ENCODE assay signal across 1 cellular context in the genomic region with DNA sequence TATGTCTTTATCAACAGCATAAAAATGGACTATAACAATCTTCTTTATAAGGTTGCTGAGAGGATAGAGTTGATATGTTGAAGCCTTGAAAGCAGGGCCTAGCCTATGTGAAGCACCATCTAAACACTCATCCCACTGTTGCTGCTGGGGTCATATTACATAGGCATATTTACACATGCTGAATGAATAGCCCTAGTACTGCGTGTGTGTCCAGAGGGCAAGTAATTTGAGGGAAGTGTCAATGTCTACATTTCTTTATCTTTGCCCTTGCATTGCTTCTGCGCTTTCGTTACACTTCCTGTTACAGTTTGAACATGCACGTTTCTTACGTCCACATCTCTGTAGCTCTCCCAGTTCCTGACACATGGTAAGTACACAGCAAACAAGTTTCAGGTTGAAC.
TF ChIP-seq lines count a peak whose summit lies in the region.

No MANE protein-coding gene starts in this region.

TF ChIP-seq in HepG2, 621 proteins besides CTCF, POLR2A, EP300 and RAD21 (continued from another document and continues in another):
- TF ChIP-seq KDM6A (CRISPR knock-in tag; IDR thresholded peaks at IDR 0.05; ENCODE audit: low read depth) (0 out of 2 replicates have a peak, but pooled peaks have one; percentile 29), FOXP1 (IDR thresholded peaks at IDR 0.05) (no peak), FOXP1 (CRISPR knock-in tag; IDR thresholded peaks at IDR 0.05) (peak; percentile 87), ZNF7 (CRISPR knock-in tag; IDR thresholded peaks at IDR 0.05) (no peak), ARID2 (CRISPR knock-in tag; IDR thresholded peaks at IDR 0.05; ENCODE audit: borderline replicate concordance) (no peak), NCOR1 (IDR thresholded peaks at IDR 0.05; ENCODE audit: borderline replicate concordance, low read length) (no peak), SRY (CRISPR knock-in tag; IDR thresholded peaks at IDR 0.05) (no peak), ZNF841 (CRISPR knock-in tag; IDR thresholded peaks at IDR 0.05; ENCODE audit: borderline replicate concordance) (no peak), NCOA5 (CRISPR knock-in tag; IDR thresholded peaks at IDR 0.05) (no peak), ZFP62 (CRISPR knock-in tag; IDR thresholded peaks at IDR 0.05) (no peak), NBN (conservative IDR thresholded peaks at IDR 0.05) (no peak), NR2F1 (CRISPR knock-in tag; IDR thresholded peaks at IDR 0.05) (peak; percentile 56 to 67; a peak in 2 of 4 replicates), FOSL2 (CRISPR knock-in tag; IDR thresholded peaks at IDR 0.05) (peak; percentile 48; the same call in 1 of the 2 replicates), HMG20A (CRISPR knock-in tag; IDR thresholded peaks at IDR 0.05; ENCODE audit: borderline replicate concordance) (peak; percentile 83), ZNF121 (CRISPR knock-in tag; IDR thresholded peaks at IDR 0.05) (no peak), CEBPB (IDR thresholded peaks at IDR 0.05; ENCODE audit: borderline replicate concordance, low read depth, low read length) (no peak), KLF9 (CRISPR knock-in tag; IDR thresholded peaks at IDR 0.05; ENCODE audit: low read depth) (no peak), MAF1 (CRISPR knock-in tag; IDR thresholded peaks at IDR 0.05; ENCODE audit: borderline replicate concordance) (no peak), IRX3 (CRISPR knock-in tag; IDR thresholded peaks at IDR 0.05; ENCODE audit: borderline replicate concordance, low read depth) (no peak), ZBTB38 (CRISPR knock-in tag; IDR thresholded peaks at IDR 0.05) (no peak), CCAR2 (optimal IDR thresholded peaks at IDR 0.05; ENCODE audit: low read depth, low read length) (no peak), CBX5 (CRISPR knock-in tag; IDR thresholded peaks at IDR 0.05; ENCODE audit: borderline replicate concordance) (no peak), PAF1 (CRISPR knock-in tag; IDR thresholded peaks at IDR 0.05) (no peak), ESRRA (CRISPR knock-in tag; IDR thresholded peaks at IDR 0.05; ENCODE audit: low read depth) (peak; percentile 29; the same call in 1 of the 2 replicates), SP2 (CRISPR knock-in tag; IDR thresholded peaks at IDR 0.05) (no peak), SP140L (CRISPR knock-in tag; IDR thresholded peaks at IDR 0.05; ENCODE audit: borderline replicate concordance) (no peak), SP5 (CRISPR knock-in tag; IDR thresholded peaks at IDR 0.05; ENCODE audit: borderline replicate concordance, low read depth) (no peak), ZFAT (CRISPR knock-in tag; conservative IDR thresholded peaks at IDR 0.05) (no peak), SSRP1 (CRISPR knock-in tag; IDR thresholded peaks at IDR 0.05) (no peak), ZNF780A (CRISPR knock-in tag; IDR thresholded peaks at IDR 0.05) (no peak), POLR2G (IDR thresholded peaks at IDR 0.05; ENCODE audit: low read depth, low read length) (no peak), KDM5B (CRISPR knock-in tag; IDR thresholded peaks at IDR 0.05; ENCODE audit: borderline replicate concordance) (no peak), ZSCAN25 (CRISPR knock-in tag; IDR thresholded peaks at IDR 0.05) (no peak), ZNF292 (CRISPR knock-in tag; IDR thresholded peaks at IDR 0.05; ENCODE audit: borderline replicate concordance, low read depth) (peak; percentile 75; the same call in 1 of the 2 replicates), MED13 (CRISPR knock-in tag; IDR thresholded peaks at IDR 0.05) (no peak), ZNF549 (CRISPR knock-in tag; IDR thresholded peaks at IDR 0.05) (no peak), ZMAT3 (CRISPR knock-in tag; conservative IDR thresholded peaks at IDR 0.05) (no peak), TSC22D2 (CRISPR knock-in tag; IDR thresholded peaks at IDR 0.05; ENCODE audit: borderline replicate concordance) (no peak), ZNF672 (CRISPR knock-in tag; IDR thresholded peaks at IDR 0.05) (no peak), ZNF234 (CRISPR knock-in tag; conservative IDR thresholded peaks at IDR 0.05) (no peak), ZNF329 (CRISPR knock-in tag; IDR thresholded peaks at IDR 0.05; ENCODE audit: low read depth) (no peak), ZBTB21 (CRISPR knock-in tag; IDR thresholded peaks at IDR 0.05) (peak; percentile 56; the same call in 1 of the 2 replicates), TARDBP (CRISPR knock-in tag; IDR thresholded peaks at IDR 0.05) (peak; percentile 41; the same call in 1 of the 2 replicates), ZNF569 (CRISPR knock-in tag; IDR thresholded peaks at IDR 0.05; ENCODE audit: borderline replicate concordance) (no peak)
- TF ChIP-seq, protein P1, sequence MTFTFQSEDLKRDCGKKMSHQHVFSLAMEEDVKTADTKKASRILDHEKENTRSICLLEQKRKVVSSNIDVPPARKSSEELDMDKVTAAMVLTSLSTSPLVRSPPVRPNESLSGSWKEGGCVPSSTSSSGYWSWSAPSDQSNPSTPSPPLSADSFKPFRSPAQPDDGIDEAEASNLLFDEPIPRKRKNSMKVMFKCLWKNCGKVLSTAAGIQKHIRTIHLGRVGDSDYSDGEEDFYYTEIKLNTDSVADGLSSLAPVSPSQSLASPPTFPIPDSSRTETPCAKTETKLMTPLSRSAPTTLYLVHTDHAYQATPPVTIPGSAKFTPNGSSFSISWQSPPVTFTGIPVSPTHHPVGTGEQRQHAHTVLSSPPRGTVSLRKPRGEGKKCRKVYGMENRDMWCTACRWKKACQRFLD (CRISPR knock-in tag; IDR thresholded peaks at IDR 0.05; ENCODE audit: borderline replicate concordance): no peak
- TF ChIP-seq, protein P2, sequence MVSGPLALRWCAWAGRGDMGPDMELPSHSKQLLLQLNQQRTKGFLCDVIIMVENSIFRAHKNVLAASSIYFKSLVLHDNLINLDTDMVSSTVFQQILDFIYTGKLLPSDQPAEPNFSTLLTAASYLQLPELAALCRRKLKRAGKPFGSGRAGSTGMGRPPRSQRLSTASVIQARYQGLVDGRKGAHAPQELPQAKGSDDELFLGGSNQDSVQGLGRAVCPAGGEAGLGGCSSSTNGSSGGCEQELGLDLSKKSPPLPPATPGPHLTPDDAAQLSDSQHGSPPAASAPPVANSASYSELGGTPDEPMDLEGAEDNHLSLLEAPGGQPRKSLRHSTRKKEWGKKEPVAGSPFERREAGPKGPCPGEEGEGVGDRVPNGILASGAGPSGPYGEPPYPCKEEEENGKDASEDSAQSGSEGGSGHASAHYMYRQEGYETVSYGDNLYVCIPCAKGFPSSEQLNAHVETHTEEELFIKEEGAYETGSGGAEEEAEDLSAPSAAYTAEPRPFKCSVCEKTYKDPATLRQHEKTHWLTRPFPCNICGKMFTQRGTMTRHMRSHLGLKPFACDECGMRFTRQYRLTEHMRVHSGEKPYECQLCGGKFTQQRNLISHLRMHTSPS (CRISPR knock-in tag; IDR thresholded peaks at IDR 0.05; ENCODE audit: low read depth): no peak
- TF ChIP-seq, protein P3, sequence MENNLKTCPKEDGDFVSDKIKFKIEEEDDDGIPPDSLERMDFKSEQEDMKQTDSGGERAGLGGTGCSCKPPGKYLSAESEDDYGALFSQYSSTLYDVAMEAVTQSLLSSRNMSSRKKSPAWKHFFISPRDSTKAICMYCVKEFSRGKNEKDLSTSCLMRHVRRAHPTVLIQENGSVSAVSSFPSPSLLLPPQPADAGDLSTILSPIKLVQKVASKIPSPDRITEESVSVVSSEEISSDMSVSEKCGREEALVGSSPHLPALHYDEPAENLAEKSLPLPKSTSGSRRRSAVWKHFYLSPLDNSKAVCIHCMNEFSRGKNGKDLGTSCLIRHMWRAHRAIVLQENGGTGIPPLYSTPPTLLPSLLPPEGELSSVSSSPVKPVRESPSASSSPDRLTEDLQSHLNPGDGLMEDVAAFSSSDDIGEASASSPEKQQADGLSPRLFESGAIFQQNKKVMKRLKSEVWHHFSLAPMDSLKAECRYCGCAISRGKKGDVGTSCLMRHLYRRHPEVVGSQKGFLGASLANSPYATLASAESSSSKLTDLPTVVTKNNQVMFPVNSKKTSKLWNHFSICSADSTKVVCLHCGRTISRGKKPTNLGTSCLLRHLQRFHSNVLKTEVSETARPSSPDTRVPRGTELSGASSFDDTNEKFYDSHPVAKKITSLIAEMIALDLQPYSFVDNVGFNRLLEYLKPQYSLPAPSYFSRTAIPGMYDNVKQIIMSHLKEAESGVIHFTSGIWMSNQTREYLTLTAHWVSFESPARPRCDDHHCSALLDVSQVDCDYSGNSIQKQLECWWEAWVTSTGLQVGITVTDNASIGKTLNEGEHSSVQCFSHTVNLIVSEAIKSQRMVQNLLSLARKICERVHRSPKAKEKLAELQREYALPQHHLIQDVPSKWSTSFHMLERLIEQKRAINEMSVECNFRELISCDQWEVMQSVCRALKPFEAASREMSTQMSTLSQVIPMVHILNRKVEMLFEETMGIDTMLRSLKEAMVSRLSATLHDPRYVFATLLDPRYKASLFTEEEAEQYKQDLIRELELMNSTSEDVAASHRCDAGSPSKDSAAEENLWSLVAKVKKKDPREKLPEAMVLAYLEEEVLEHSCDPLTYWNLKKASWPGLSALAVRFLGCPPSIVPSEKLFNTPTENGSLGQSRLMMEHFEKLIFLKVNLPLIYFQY (CRISPR knock-in tag; IDR thresholded peaks at IDR 0.05; ENCODE audit: borderline replicate concordance): no peak
- TF ChIP-seq, protein P4, sequence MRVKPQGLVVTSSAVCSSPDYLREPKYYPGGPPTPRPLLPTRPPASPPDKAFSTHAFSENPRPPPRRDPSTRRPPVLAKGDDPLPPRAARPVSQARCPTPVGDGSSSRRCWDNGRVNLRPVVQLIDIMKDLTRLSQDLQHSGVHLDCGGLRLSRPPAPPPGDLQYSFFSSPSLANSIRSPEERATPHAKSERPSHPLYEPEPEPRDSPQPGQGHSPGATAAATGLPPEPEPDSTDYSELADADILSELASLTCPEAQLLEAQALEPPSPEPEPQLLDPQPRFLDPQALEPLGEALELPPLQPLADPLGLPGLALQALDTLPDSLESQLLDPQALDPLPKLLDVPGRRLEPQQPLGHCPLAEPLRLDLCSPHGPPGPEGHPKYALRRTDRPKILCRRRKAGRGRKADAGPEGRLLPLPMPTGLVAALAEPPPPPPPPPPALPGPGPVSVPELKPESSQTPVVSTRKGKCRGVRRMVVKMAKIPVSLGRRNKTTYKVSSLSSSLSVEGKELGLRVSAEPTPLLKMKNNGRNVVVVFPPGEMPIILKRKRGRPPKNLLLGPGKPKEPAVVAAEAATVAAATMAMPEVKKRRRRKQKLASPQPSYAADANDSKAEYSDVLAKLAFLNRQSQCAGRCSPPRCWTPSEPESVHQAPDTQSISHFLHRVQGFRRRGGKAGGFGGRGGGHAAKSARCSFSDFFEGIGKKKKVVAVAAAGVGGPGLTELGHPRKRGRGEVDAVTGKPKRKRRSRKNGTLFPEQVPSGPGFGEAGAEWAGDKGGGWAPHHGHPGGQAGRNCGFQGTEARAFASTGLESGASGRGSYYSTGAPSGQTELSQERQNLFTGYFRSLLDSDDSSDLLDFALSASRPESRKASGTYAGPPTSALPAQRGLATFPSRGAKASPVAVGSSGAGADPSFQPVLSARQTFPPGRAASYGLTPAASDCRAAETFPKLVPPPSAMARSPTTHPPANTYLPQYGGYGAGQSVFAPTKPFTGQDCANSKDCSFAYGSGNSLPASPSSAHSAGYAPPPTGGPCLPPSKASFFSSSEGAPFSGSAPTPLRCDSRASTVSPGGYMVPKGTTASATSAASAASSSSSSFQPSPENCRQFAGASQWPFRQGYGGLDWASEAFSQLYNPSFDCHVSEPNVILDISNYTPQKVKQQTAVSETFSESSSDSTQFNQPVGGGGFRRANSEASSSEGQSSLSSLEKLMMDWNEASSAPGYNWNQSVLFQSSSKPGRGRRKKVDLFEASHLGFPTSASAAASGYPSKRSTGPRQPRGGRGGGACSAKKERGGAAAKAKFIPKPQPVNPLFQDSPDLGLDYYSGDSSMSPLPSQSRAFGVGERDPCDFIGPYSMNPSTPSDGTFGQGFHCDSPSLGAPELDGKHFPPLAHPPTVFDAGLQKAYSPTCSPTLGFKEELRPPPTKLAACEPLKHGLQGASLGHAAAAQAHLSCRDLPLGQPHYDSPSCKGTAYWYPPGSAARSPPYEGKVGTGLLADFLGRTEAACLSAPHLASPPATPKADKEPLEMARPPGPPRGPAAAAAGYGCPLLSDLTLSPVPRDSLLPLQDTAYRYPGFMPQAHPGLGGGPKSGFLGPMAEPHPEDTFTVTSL (CRISPR knock-in tag; IDR thresholded peaks at IDR 0.05; ENCODE audit: borderline replicate concordance): peak; percentile 88
- TF ChIP-seq, protein P5, sequence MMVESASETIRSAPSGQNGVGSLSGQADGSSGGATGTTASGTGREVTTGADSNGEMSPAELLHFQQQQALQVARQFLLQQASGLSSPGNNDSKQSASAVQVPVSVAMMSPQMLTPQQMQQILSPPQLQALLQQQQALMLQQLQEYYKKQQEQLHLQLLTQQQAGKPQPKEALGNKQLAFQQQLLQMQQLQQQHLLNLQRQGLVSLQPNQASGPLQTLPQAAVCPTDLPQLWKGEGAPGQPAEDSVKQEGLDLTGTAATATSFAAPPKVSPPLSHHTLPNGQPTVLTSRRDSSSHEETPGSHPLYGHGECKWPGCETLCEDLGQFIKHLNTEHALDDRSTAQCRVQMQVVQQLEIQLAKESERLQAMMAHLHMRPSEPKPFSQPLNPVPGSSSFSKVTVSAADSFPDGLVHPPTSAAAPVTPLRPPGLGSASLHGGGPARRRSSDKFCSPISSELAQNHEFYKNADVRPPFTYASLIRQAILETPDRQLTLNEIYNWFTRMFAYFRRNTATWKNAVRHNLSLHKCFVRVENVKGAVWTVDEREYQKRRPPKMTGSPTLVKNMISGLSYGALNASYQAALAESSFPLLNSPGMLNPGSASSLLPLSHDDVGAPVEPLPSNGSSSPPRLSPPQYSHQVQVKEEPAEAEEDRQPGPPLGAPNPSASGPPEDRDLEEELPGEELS (CRISPR knock-in tag; IDR thresholded peaks at IDR 0.05): peak; percentile 79
- TF ChIP-seq, protein P6, sequence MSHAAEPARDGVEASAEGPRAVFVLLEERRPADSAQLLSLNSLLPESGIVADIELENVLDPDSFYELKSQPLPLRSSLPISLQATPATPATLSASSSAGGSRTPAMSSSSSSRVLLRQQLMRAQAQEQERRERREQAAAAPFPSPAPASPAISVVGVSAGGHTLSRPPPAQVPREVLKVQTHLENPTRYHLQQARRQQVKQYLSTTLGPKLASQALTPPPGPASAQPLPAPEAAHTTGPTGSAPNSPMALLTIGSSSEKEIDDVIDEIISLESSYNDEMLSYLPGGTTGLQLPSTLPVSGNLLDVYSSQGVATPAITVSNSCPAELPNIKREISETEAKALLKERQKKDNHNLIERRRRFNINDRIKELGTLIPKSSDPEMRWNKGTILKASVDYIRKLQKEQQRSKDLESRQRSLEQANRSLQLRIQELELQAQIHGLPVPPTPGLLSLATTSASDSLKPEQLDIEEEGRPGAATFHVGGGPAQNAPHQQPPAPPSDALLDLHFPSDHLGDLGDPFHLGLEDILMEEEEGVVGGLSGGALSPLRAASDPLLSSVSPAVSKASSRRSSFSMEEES (CRISPR knock-in tag; IDR thresholded peaks at IDR 0.05): 0 out of 2 replicates have a peak, but pooled peaks have one; percentile 47
- TF ChIP-seq, protein P7, sequence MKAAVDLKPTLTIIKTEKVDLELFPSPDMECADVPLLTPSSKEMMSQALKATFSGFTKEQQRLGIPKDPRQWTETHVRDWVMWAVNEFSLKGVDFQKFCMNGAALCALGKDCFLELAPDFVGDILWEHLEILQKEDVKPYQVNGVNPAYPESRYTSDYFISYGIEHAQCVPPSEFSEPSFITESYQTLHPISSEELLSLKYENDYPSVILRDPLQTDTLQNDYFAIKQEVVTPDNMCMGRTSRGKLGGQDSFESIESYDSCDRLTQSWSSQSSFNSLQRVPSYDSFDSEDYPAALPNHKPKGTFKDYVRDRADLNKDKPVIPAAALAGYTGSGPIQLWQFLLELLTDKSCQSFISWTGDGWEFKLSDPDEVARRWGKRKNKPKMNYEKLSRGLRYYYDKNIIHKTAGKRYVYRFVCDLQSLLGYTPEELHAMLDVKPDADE (CRISPR knock-in tag; IDR thresholded peaks at IDR 0.05): no peak
